In genomic region chr18:23302514-23302851, GRCh38 we compare ENCODE assay signal across 2 cellular contexts.
TF ChIP-seq lines count a peak whose summit lies in the region.

No MANE protein-coding gene starts in this region.

TF ChIP-seq in SK-N-SH, 30 proteins besides CTCF, POLR2A, EP300 and RAD21:
- no peak for TF ChIP-seq YY1 (IDR thresholded peaks at IDR 0.05; ENCODE audit: low read depth)
- TF ChIP-seq JUND (IDR thresholded peaks at IDR 0.05) = no peak
- TF ChIP-seq SMC3 (IDR thresholded peaks at IDR 0.05; ENCODE audit: low read depth, low read length) = no peak
- no peak for TF ChIP-seq CHD2 (IDR thresholded peaks at IDR 0.05; ENCODE audit: low read length, partially characterized antibody)
- no peak for TF ChIP-seq RCOR1 (IDR thresholded peaks at IDR 0.05; ENCODE audit: low read length)
- TF ChIP-seq MEF2A (IDR thresholded peaks at IDR 0.05; ENCODE audit: borderline replicate concordance, low read depth) = no peak
- no peak for TF ChIP-seq RFX5 (IDR thresholded peaks at IDR 0.05; ENCODE audit: low read length)
- TF ChIP-seq PBX3 (IDR thresholded peaks at IDR 0.05) = no peak
- no peak for TF ChIP-seq ZBTB33 (IDR thresholded peaks at IDR 0.05; ENCODE audit: borderline replicate concordance, low read depth)
- TF ChIP-seq FOXJ3 (CRISPR knock-in tag; IDR thresholded peaks at IDR 0.05) = no peak
TF ChIP-seq in SK-N-SH: peak in this region for 0.

TF ChIP-seq in SK-N-SH treated with all-trans-retinoic acid at 6 μM for 48 hours, 23 proteins besides CTCF, POLR2A, EP300 and RAD21:
- TF ChIP-seq ZC3H10 (CRISPR knock-in tag; IDR thresholded peaks at IDR 0.05) (no peak), ISL1 (CRISPR knock-in tag; IDR thresholded peaks at IDR 0.05) (no peak), RARB (CRISPR knock-in tag; IDR thresholded peaks at IDR 0.05) (no peak), ZNF565 (CRISPR knock-in tag; conservative IDR thresholded peaks at IDR 0.05; ENCODE audit: low read depth) (no peak), CSDC2 (CRISPR knock-in tag; IDR thresholded peaks at IDR 0.05) (no peak), CREB5 (CRISPR knock-in tag; IDR thresholded peaks at IDR 0.05; ENCODE audit: low read depth) (no peak)
